2 cellular contexts compared by ENCODE assay signal in the genomic region with DNA sequence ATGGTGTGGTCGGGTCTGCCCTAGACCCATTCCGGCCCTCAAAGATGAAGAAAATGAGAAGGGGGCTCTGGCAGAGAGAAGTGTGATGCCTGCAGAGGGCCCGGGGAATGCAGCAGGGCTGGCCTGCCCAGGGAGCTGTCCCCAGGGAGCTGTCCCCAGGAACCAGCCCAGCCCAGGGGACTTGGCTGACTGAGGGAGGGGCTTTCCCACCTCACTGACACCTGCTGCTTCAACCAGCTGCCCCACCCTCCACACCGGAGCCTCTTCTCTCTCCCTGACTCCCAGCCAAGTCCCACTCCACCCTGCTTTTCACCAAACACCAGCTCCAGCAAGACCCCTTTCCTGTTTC.
TF ChIP-seq lines count a peak whose summit lies in the region.

No MANE protein-coding gene starts in this region.

TF ChIP-seq in HCT116, 20 proteins besides CTCF, POLR2A, EP300 and RAD21 (continued from another document):
- TF ChIP-seq, protein P1, sequence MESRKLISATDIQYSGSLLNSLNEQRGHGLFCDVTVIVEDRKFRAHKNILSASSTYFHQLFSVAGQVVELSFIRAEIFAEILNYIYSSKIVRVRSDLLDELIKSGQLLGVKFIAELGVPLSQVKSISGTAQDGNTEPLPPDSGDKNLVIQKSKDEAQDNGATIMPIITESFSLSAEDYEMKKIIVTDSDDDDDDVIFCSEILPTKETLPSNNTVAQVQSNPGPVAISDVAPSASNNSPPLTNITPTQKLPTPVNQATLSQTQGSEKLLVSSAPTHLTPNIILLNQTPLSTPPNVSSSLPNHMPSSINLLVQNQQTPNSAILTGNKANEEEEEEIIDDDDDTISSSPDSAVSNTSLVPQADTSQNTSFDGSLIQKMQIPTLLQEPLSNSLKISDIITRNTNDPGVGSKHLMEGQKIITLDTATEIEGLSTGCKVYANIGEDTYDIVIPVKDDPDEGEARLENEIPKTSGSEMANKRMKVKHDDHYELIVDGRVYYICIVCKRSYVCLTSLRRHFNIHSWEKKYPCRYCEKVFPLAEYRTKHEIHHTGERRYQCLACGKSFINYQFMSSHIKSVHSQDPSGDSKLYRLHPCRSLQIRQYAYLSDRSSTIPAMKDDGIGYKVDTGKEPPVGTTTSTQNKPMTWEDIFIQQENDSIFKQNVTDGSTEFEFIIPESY (IDR thresholded peaks at IDR 0.05; ENCODE audit: extremely low read depth, insufficient replicate concordance, low read length): no peak
- TF ChIP-seq CEBPB (IDR thresholded peaks at IDR 0.05; ENCODE audit: low read depth): no peak

TF ChIP-seq in SK-N-SH treated with all-trans-retinoic acid at 6 μM for 48 hours, 23 proteins besides CTCF, POLR2A, EP300 and RAD21 (continued from another document):
- TF ChIP-seq, protein P2, sequence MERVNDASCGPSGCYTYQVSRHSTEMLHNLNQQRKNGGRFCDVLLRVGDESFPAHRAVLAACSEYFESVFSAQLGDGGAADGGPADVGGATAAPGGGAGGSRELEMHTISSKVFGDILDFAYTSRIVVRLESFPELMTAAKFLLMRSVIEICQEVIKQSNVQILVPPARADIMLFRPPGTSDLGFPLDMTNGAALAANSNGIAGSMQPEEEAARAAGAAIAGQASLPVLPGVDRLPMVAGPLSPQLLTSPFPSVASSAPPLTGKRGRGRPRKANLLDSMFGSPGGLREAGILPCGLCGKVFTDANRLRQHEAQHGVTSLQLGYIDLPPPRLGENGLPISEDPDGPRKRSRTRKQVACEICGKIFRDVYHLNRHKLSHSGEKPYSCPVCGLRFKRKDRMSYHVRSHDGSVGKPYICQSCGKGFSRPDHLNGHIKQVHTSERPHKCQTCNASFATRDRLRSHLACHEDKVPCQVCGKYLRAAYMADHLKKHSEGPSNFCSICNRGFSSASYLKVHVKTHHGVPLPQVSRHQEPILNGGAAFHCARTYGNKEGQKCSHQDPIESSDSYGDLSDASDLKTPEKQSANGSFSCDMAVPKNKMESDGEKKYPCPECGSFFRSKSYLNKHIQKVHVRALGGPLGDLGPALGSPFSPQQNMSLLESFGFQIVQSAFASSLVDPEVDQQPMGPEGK (CRISPR knock-in tag; IDR thresholded peaks at IDR 0.05; ENCODE audit: borderline replicate concordance): peak; percentile 2; the same call in 1 of the 2 replicates
- no peak for TF ChIP-seq ARNTL (CRISPR knock-in tag; IDR thresholded peaks at IDR 0.05; ENCODE audit: borderline replicate concordance, low read depth)
TF ChIP-seq in SK-N-SH treated with all-trans-retinoic acid at 6 μM for 48 hours: peak in this region for 2.
